ENCODE assay signal across 14 cellular contexts in the genomic region with DNA sequence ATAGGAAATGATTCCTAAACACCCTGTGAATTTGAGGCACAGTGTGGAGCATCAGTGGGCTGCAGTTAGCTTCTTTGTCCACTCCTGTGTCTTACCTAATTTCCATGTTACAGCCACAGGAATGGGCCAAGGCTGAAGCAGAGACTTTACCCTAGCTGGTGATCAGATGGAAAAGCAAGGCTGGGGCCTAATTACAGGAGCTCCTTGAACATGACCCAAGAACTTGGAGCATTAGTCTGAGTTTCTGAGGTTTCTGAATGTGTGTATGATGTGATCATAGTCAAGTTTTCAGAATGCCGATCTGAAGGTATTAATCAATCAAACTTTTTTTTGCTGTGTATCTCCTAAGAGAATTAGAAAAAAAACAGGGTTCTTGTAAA. TPM values are rescaled to one million over a fixed set of nuclear protein-coding genes. Genes with fewer than 3 reads are reported as not detected.
DNase-seq lines count a peak whose midpoint lies in the region; ATAC-seq and TF ChIP-seq lines count a peak whose summit lies in the region.
"Had no signal": no experiment of that assay in that cellular context is flagged by ENCODE, and none has a peak within 500 bp of the region (broad histone marks: within the 10 kb centered on the region; RNA-seq: fewer than 3 reads in every experiment).

No MANE protein-coding gene starts in this region.

- H4K8ac ChIP-seq in trophoblast cell (ENCODE audit: low read depth, low read length), result no peak overlapping the region

- peak; percentile 4 to 24 for ATAC-seq in activated T-cell treated with anti-CD3 and anti-CD28 coated beads, Interleukin-2, amount 50 U/mL, for 4 hours
- no peak for ATAC-seq in GM18505 (IDR thresholded peaks at IDR 0.05; ENCODE audit: unreplicated experiment)
- ATAC-seq: sciatic nerve had no signal

- no peaks in the 10 kb centered on the region for H3K27me3 ChIP-seq in trophoblast cell (ENCODE audit: insufficient read depth, low read length)
- H3K27me3 ChIP-seq in MM.1S (replicated peaks; ENCODE audit: insufficient read depth, low read length), result no peaks in the 10 kb centered on the region

- no peak overlapping the region for H2BK12ac ChIP-seq in trophoblast cell (ENCODE audit: low read length)

- H3K18ac ChIP-seq in trophoblast cell (ENCODE audit: low read length), result no peak overlapping the region

- no CpG with 5 or more reads among the region's 1 CpG for WGBS in trophoblast cell (ENCODE audit: extremely low coverage, insufficient coverage, insufficient read length)

- H2AFZ ChIP-seq in trophoblast cell (ENCODE audit: insufficient read depth, low read length, poor library complexity) (no peak overlapping the region), MM.1S (ENCODE audit: low read length) (no peak overlapping the region)

- H4K20me1 ChIP-seq in MM.1S (ENCODE audit: insufficient read depth, low read length), result no peaks in the 10 kb centered on the region; the same call in 1 of the 2 replicates

- no peaks in the 10 kb centered on the region for H3F3A ChIP-seq in MM.1S (ENCODE audit: insufficient read depth, low read length)

- no peak overlapping the region for H3K23ac ChIP-seq in trophoblast cell (ENCODE audit: low read length)

- H3K4me1 Mint-ChIP-seq in activated T-cell treated with anti-CD3 and anti-CD28 coated beads, Interleukin-2, amount 50 U/mL, for 4 hours (ENCODE audit: low read depth), result peaks cover 86% of the 10 kb centered on the region
- H3K4me1 Mint-ChIP-seq in chondrocyte (ENCODE audit: low read depth), result peaks cover 70% of the 10 kb centered on the region

- TF ChIP-seq CTCF in chondrocyte (IDR thresholded peaks at IDR 0.05) (no peak), MM.1S (IDR thresholded peaks at IDR 0.05; ENCODE audit: low read length) (no peak)

- H3K27me3 Mint-ChIP-seq in activated T-cell treated with anti-CD3 and anti-CD28 coated beads, Interleukin-2, amount 50 U/mL, for 4 hours (ENCODE audit: low read depth), result no peaks in the 10 kb centered on the region
- no peaks in the 10 kb centered on the region for H3K27me3 Mint-ChIP-seq in chondrocyte (ENCODE audit: low read depth)

- H3K9me2 ChIP-seq in MM.1S (replicated peaks; ENCODE audit: insufficient read depth, low read length), result no peaks in the 10 kb centered on the region

- no peak for DNase-seq in activated T-cell treated with anti-CD3 and anti-CD28 coated beads, Interleukin-2, amount 50 U/mL, for 4 hours
- DNase-seq in activated T-cell treated with anti-CD3 and anti-CD28 coated beads, Interleukin-2, amount 50 U/mL, for 1 hour, result no peak
- no peak for DNase-seq in SK-N-MC (ENCODE audit: low read depth, low spot score)
- no peak for DNase-seq in chondrocyte (ENCODE audit: low spot score)
- no peak for DNase-seq in trophoblast cell
- no peak for DNase-seq in COR-L47 (lab: John Stamatoyannopoulos, UW)
- no peak for DNase-seq in MM.1S
- DNase-seq: cerebellar nuclear complex; DMS53; NCI-H2081 treated with DMSO at 0.1 percent for 48 hours; occipital lobe; stimulated activated CD4-positive, alpha-beta T cell treated with anti-CD3 and anti-CD28 coated beads, Interleukin-4, amount 100 ng/mL, for 4 hours had no signal

- H2AK5ac ChIP-seq in trophoblast cell (ENCODE audit: low read length), result no peak overlapping the region

- peaks cover 25% of the 10 kb centered on the region for H3K36me3 Mint-ChIP-seq in activated T-cell treated with anti-CD3 and anti-CD28 coated beads, Interleukin-2, amount 50 U/mL, for 4 hours (ENCODE audit: insufficient read depth)
- no peaks in the 10 kb centered on the region for H3K36me3 Mint-ChIP-seq in chondrocyte (ENCODE audit: low read depth)

- no peaks in the 10 kb centered on the region for H3K36me3 ChIP-seq in SK-N-MC (ENCODE audit: insufficient read depth, low read length)
- H3K36me3 ChIP-seq in trophoblast cell (ENCODE audit: control insufficient read depth in 1 of 2, insufficient read depth in 2 of 2, low read length in 2 of 2), result no peaks in the 10 kb centered on the region
- no peaks in the 10 kb centered on the region for H3K36me3 ChIP-seq in MM.1S (replicated peaks; ENCODE audit: insufficient read depth, low read length)

- H3K4me1 ChIP-seq in trophoblast cell (ENCODE audit: control insufficient read depth in 1 of 2, insufficient read depth in 2 of 2, low read length in 2 of 2) (peaks cover 0 to 6% of the 10 kb centered on the region in 2 experiments), MM.1S (ENCODE audit: low read length) (no peaks in the 10 kb centered on the region)

- no peaks in the 10 kb centered on the region for H3K9me3 ChIP-seq in SK-N-MC (ENCODE audit: low read depth, low read length)
- no peaks in the 10 kb centered on the region for H3K9me3 ChIP-seq in trophoblast cell (ENCODE audit: insufficient read depth, low read depth, low read length)
- H3K9me3 ChIP-seq in MM.1S (replicated peaks; ENCODE audit: insufficient read depth, low read length), result no peaks in the 10 kb centered on the region

- peak overlapping the region; percentile 85 for H3K4ac ChIP-seq in trophoblast cell (ENCODE audit: low read depth, low read length)

- H3K79me2 ChIP-seq in trophoblast cell (ENCODE audit: control insufficient read depth, insufficient read depth, low read length, poor library complexity), result no peaks in the 10 kb centered on the region
- H3K79me2 ChIP-seq in MM.1S (ENCODE audit: low read length), result peaks cover 91% of the 10 kb centered on the region

- peak overlapping the region; percentile 38 for H3K9ac ChIP-seq in SK-N-MC (ENCODE audit: insufficient read length)
- no peak overlapping the region for H3K9ac ChIP-seq in trophoblast cell (ENCODE audit: low read length)
- no peak overlapping the region for H3K9ac ChIP-seq in MM.1S (ENCODE audit: low read length)

- H3K9me3 Mint-ChIP-seq in activated T-cell treated with anti-CD3 and anti-CD28 coated beads, Interleukin-2, amount 50 U/mL, for 4 hours, result peaks cover 3% of the 10 kb centered on the region
- H3K9me3 Mint-ChIP-seq in chondrocyte (ENCODE audit: low read depth), result no peaks in the 10 kb centered on the region

- no peak overlapping the region for H2BK120ac ChIP-seq in trophoblast cell (ENCODE audit: insufficient read depth, low read length, poor library complexity)

- no peak overlapping the region for H3K4me3 ChIP-seq in SK-N-MC
- H3K4me3 ChIP-seq in trophoblast cell (ENCODE audit: low read depth, low read length), result no peak overlapping the region
- H3K4me3 ChIP-seq in MM.1S (ENCODE audit: low read length), result no peak overlapping the region

- H3K79me1 ChIP-seq in trophoblast cell (ENCODE audit: low read length), result no peaks in the 10 kb centered on the region

- no peak overlapping the region for H4K91ac ChIP-seq in trophoblast cell (ENCODE audit: low read depth, low read length)

- H4K12ac ChIP-seq in trophoblast cell (ENCODE audit: low read depth, low read length), result no peak overlapping the region

- H3K27ac ChIP-seq in SK-N-MC (peak overlapping the region; percentile 96; the same call in 1 of the 2 replicates), trophoblast cell (ENCODE audit: low read depth, low read length) (no peak overlapping the region), MM.1S (ENCODE audit: low read length) (no peak overlapping the region)

- TF ChIP-seq POLR2A in GM18505 (IDR thresholded peaks at IDR 0.05; ENCODE audit: borderline replicate concordance, extremely low read depth, insufficient read depth, insufficient read length), result no peak

- H3K14ac ChIP-seq in trophoblast cell (ENCODE audit: low read length), result no peak overlapping the region

- peak overlapping the region; percentile 80 for H3K4me3 Mint-ChIP-seq in activated T-cell treated with anti-CD3 and anti-CD28 coated beads, Interleukin-2, amount 50 U/mL, for 4 hours
- H3K4me3 Mint-ChIP-seq in chondrocyte (ENCODE audit: unreplicated experiment), result no peak overlapping the region

- peak overlapping the region; percentile 27 for H3K27ac Mint-ChIP-seq in chondrocyte (ENCODE audit: unreplicated experiment)

- no peak overlapping the region for H2BK5ac ChIP-seq in trophoblast cell (ENCODE audit: low read depth, low read length, poor library complexity)

- H3K4me2 ChIP-seq in trophoblast cell (ENCODE audit: low read length), result no peak overlapping the region
- no peak overlapping the region for H3K4me2 ChIP-seq in MM.1S (ENCODE audit: low read depth, low read length)

RNA-seq across cellular contexts. Expression of a gene that starts 18.0 kb away (rescaled TPM):
- total RNA-seq in activated T-cell treated with anti-CD3 and anti-CD28 coated beads, Interleukin-2, amount 50 U/mL, for 4 hours, result 10 to 100 TPM; 54.4 to 65.7 (median 57.5) TPM
- 19.5 to 23.8 TPM (median 22.6 TPM) in 3 replicates for total RNA-seq in chondrocyte
- polyA plus RNA-seq in trophoblast cell (2013), result 16.9 and 17.2 TPM in 2 replicates
